Comparison of ENCODE assay signal across 19 cellular contexts in the genomic region with DNA sequence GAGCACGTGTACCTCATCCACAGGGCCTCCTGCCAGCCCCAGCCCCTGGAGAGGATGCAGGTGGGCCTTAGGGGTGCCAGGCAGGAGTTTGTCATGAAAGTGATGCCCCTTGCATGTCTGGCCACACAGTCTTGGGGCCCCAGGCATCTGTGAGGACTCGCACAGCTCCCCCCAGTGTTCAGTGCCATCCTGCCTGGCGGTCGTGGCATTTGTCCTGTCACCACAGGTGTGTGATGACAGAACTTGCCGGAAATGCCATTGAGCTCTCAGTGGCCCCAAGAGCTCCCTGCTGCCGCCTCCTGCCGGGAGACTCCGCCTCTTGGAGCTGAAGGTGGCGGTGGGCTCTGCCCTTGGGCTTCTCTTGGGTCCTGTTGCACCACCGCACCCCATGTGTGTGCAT. TPM values are rescaled to one million over a fixed set of nuclear protein-coding genes. Genes with fewer than 3 reads are reported as not detected.
"Had no signal": no experiment of that assay in that cellular context is flagged by ENCODE, and none has a peak within 500 bp of the region (broad histone marks: within the 10 kb centered on the region; RNA-seq: fewer than 3 reads in every experiment).

No MANE protein-coding gene starts in this region.

- H3K4me3 ChIP-seq: gastroesophageal sphincter, heart right ventricle, lower lobe of right lung had no signal

- H3K4me1 ChIP-seq: gastroesophageal sphincter, lower lobe of right lung had no signal

- H3K4me3 Mint-ChIP-seq: activated CD4-positive, alpha-beta memory T cell treated with anti-CD3 and anti-CD28 coated beads, Interleukin-2, amount 10 ng/mL, durations not matched to agents 7 days and 5 days; activated CD8-positive, alpha-beta memory T cell treated with anti-CD3 and anti-CD28 coated beads, Interleukin-2, amount 10 ng/mL, durations not matched to agents 7 days and 5 days; activated naive CD8-positive, alpha-beta T cell; mesothelial cell of epicardium; nephron progenitor cell; stimulated activated memory B cell treated with anti-CD40 and anti-IgM and Interleukin-4, amounts not matched to agents 10 μg/mL and 1 μg/mL and 100 μg/mL, for 72 hours had no signal

- H3K27ac Mint-ChIP-seq: activated CD4-positive, alpha-beta memory T cell treated with anti-CD3 and anti-CD28 coated beads, Interleukin-2, amount 10 ng/mL, durations not matched to agents 7 days and 5 days; activated CD8-positive, alpha-beta memory T cell treated with anti-CD3 and anti-CD28 coated beads, Interleukin-2, amount 10 ng/mL, durations not matched to agents 7 days and 5 days; activated naive CD8-positive, alpha-beta T cell; mesothelial cell of epicardium; nephron progenitor cell; progenitor cell of endocrine pancreas; stimulated activated memory B cell treated with anti-CD40 and anti-IgM and Interleukin-4, amounts not matched to agents 10 μg/mL and 1 μg/mL and 100 μg/mL, for 72 hours had no signal

- ATAC-seq: activated CD8-positive, alpha-beta memory T cell treated with anti-CD3 and anti-CD28 coated beads, Interleukin-2, amount 10 ng/mL, durations not matched to agents 7 days and 5 days; esophagus mucosa; gastroesophageal sphincter; heart right ventricle; left colon; lower lobe of right lung; stimulated activated memory B cell treated with anti-CD40 and anti-IgM and Interleukin-4, amounts not matched to agents 10 μg/mL and 1 μg/mL and 100 μg/mL, for 72 hours had no signal

- H3K36me3 Mint-ChIP-seq: activated CD8-positive, alpha-beta memory T cell treated with anti-CD3 and anti-CD28 coated beads, Interleukin-2, amount 10 ng/mL, durations not matched to agents 7 days and 5 days; activated naive CD8-positive, alpha-beta T cell had no signal

- H3K27me3 ChIP-seq: gastroesophageal sphincter, heart right ventricle had no signal

- H3K27me3 Mint-ChIP-seq: activated CD4-positive, alpha-beta memory T cell treated with anti-CD3 and anti-CD28 coated beads, Interleukin-2, amount 10 ng/mL, durations not matched to agents 7 days and 5 days; activated CD8-positive, alpha-beta memory T cell treated with anti-CD3 and anti-CD28 coated beads, Interleukin-2, amount 10 ng/mL, durations not matched to agents 7 days and 5 days; activated naive CD8-positive, alpha-beta T cell; progenitor cell of endocrine pancreas; stimulated activated memory B cell treated with anti-CD40 and anti-IgM and Interleukin-4, amounts not matched to agents 10 μg/mL and 1 μg/mL and 100 μg/mL, for 72 hours had no signal

- H3K27ac ChIP-seq: gastroesophageal sphincter, heart right ventricle, lower lobe of right lung had no signal

- DNase-seq: activated CD4-positive, alpha-beta memory T cell treated with anti-CD3 and anti-CD28 coated beads, Interleukin-2, amount 10 ng/mL, durations not matched to agents 7 days and 5 days; activated CD4-positive, alpha-beta T cell treated with anti-CD3 and anti-CD28 coated beads for 4 hours; activated CD8-positive, alpha-beta memory T cell treated with anti-CD3 and anti-CD28 coated beads, Interleukin-2, amount 10 ng/mL, durations not matched to agents 7 days and 5 days; cerebellar nuclear complex; cortex of kidney; effector CD4-positive, alpha-beta T cell; heart right ventricle; left colon; lower lobe of right lung; nephron progenitor cell had no signal

- H3K9me3 ChIP-seq: gastroesophageal sphincter, heart right ventricle, lower lobe of right lung had no signal

- H3K9me3 Mint-ChIP-seq: activated CD4-positive, alpha-beta memory T cell treated with anti-CD3 and anti-CD28 coated beads, Interleukin-2, amount 10 ng/mL, durations not matched to agents 7 days and 5 days; mesothelial cell of epicardium; nephron progenitor cell; stimulated activated memory B cell treated with anti-CD40 and anti-IgM and Interleukin-4, amounts not matched to agents 10 μg/mL and 1 μg/mL and 100 μg/mL, for 72 hours had no signal

- H3K4me1 Mint-ChIP-seq: activated CD4-positive, alpha-beta memory T cell treated with anti-CD3 and anti-CD28 coated beads, Interleukin-2, amount 10 ng/mL, durations not matched to agents 7 days and 5 days; activated CD8-positive, alpha-beta memory T cell treated with anti-CD3 and anti-CD28 coated beads, Interleukin-2, amount 10 ng/mL, durations not matched to agents 7 days and 5 days; mesothelial cell of epicardium had no signal

RNA-seq across cellular contexts. Expression of a gene that starts 52.1 kb away (rescaled TPM):
- total RNA-seq: activated CD4-positive, alpha-beta memory T cell treated with anti-CD3 and anti-CD28 coated beads, Interleukin-2, amount 10 ng/mL, durations not matched to agents 7 days and 5 days; activated CD8-positive, alpha-beta memory T cell treated with anti-CD3 and anti-CD28 coated beads, Interleukin-2, amount 10 ng/mL, durations not matched to agents 7 days and 5 days; bronchial epithelial cell; esophagus mucosa; gastroesophageal sphincter; heart right ventricle; left colon; lower lobe of right lung; mesothelial cell of epicardium; omental fat pad; T-helper 2 cell treated with Interferon-gamma antibody and Interleukin-4, amounts not matched to agents 100 ng/mL and 5 ng/mL, for 36 hours had no signal
